Comparison of ENCODE assay signal across 8 cellular contexts in genomic region chr1:114669562-114670082, GRCh38. TPM values are rescaled to one million over a fixed set of nuclear protein-coding genes. Genes with fewer than 3 reads are reported as not detected.
DNase-seq lines count a peak whose midpoint lies in the region; ATAC-seq and TF ChIP-seq lines count a peak whose summit lies in the region.

DENND2C (minus strand) TSS chr1:114670049; CDS start chr1:114625984, 44,065 bp downstream.

- H3K36me3 ChIP-seq in GM06990 (ENCODE audit: control insufficient read depth, insufficient read depth, low read length) (no peaks in the 10 kb centered on the region), thymus (ENCODE audit: control insufficient read depth, insufficient read depth) (no peaks in the 10 kb centered on the region)

- in situ Hi-C loops in astrocyte of the spinal cord (cut with HindIII; ENCODE audit: low sequenced_read_pairs), result no loop called here

- H3K27ac ChIP-seq in thymus (ENCODE audit: low read depth), result peak within 1 kb of the TSS; percentile 81

- H3K27me3 ChIP-seq in GM06990 (replicated peaks; ENCODE audit: control insufficient read depth, insufficient read depth, low read length), result no peaks in the 10 kb centered on the region
- peaks cover 7% of the 10 kb centered on the region for H3K27me3 ChIP-seq in thymus (ENCODE audit: control insufficient read depth, insufficient read depth)

- no peaks in the 10 kb centered on the region for H3K9me3 ChIP-seq in thymus (ENCODE audit: control insufficient read depth)

- 1% methylated on average over 50 of the region's 50 CpGs for WGBS in thymus

- TF ChIP-seq CTCF in GM06990 (IDR thresholded peaks at IDR 0.05; ENCODE audit: insufficient read depth, low read length, poor library complexity, severe bottlenecking) (peak; percentile 35), astrocyte of the spinal cord (IDR thresholded peaks at IDR 0.05; ENCODE audit: low read depth, low read length) (no peak)

- peak; percentile 63 for ATAC-seq in GM21381 (IDR thresholded peaks at IDR 0.05; ENCODE audit: unreplicated experiment)
- ATAC-seq in HG03565 (IDR thresholded peaks at IDR 0.05; ENCODE audit: unreplicated experiment), result peak; percentile 30
- peak; percentile 58 for ATAC-seq in left lobe of liver

- peak within 1 kb of the TSS; percentile 63 for H3K4me3 ChIP-seq in GM06990 (replicated peaks; ENCODE audit: low read depth, low read length)
- H3K4me3 ChIP-seq in astrocyte of the spinal cord (ENCODE audit: low read depth, low read length), result peak within 1 kb of the TSS; percentile 59
- peak within 1 kb of the TSS; percentile 57 for H3K4me3 ChIP-seq in thymus (ENCODE audit: low read length)

- DNase-seq in GM06990 (ENCODE audit: extremely low read depth, insufficient read length), result no peak
- DNase-seq in astrocyte of the spinal cord (ENCODE audit: low read depth, low spot score), result no peak
- DNase-seq in left lobe of liver (ENCODE audit: low spot score), result no peak
- no peak for DNase-seq in middle frontal gyrus (ENCODE audit: extremely low spot score, low spot score)
- no peak for DNase-seq in HuH-7 (ENCODE audit: low spot score)

- H3K4me1 ChIP-seq in thymus (ENCODE audit: control insufficient read depth, insufficient read depth, low read length), result peaks cover 6% of the 10 kb centered on the region

RNA-seq across cellular contexts. Expression of gene DENND2C, which starts in this region (rescaled TPM):
- 4.7 TPM for total RNA-seq in left lobe of liver
- 2.9 TPM for polyA plus RNA-seq in thymus
